ENCODE assay signal across 1 cellular context in the genomic region with DNA sequence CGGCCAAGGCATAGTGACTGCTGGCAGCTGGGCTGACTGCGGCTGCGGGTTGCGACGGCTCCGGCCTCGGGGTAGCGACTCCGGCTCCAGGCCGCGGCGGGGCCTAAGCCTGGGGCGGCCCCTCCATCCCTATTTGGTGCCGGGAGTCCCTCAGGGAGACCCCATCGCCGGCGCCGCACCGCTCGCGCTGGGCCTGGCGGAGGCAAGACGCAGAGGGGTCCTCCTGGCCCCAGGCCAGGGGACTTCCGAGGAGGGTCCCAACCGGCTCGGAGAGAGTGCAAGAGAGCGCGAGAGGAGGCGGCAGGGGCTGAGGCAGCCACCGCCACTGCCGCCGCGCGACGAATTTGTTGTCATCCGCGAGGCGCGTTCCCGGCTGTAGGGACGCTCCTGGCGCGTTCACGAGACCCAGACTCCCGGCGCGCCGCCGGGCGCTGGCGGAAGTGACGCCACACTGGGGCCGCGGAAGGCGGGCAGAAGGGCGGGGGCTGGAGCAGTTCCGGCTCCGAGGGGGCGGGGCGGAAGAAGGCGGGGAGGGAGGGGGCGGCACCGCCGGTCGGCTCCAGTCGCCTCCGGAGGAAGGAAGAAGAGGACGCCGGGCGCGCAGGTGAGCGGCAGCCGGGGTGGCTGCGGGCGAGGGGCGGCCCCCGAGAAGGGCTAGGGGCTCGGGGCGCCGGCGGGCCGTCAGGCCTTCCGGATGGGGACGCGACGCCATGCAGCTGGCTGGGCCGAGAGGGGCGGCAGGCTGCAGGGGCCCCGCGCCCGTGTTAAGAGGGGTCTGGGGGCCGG.
TF ChIP-seq lines count a peak whose summit lies in the region.

Gene ATG2B, minus strand, starts transcription at position 377 of the 786 bp plus-strand sequence. Its CDS starts 365 bp downstream, at position 12.
A gene with protein sequence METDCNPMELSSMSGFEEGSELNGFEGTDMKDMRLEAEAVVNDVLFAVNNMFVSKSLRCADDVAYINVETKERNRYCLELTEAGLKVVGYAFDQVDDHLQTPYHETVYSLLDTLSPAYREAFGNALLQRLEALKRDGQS (plus strand): TSS at position 562 of the 786 bp plus-strand sequence. CDS start 18,722 bp downstream, outside the sequence.

TF ChIP-seq in K562, 482 proteins besides CTCF, POLR2A, EP300 and RAD21 (continued from another document and continues in another):
- TF ChIP-seq MEF2A (IDR thresholded peaks at IDR 0.05; ENCODE audit: control insufficient read depth, low read depth, low read length) (no peak), ZNF76 (CRISPR knock-in tag; IDR thresholded peaks at IDR 0.05; ENCODE audit: borderline replicate concordance) (no peak), GMEB1 (CRISPR knock-in tag; IDR thresholded peaks at IDR 0.05) (no peak), SAP30 (IDR thresholded peaks at IDR 0.05; ENCODE audit: borderline replicate concordance, insufficient read depth, low read depth, low read length, poor library complexity, severe bottlenecking) (no peak), HDAC8 (tag; IDR thresholded peaks at IDR 0.05) (no peak), STAG1 (CRISPR knock-in tag; IDR thresholded peaks at IDR 0.05; ENCODE audit: borderline replicate concordance) (no peak), CHD4 (IDR thresholded peaks at IDR 0.05; ENCODE audit: insufficient read depth, insufficient replicate concordance, low read depth, low read length, poor library complexity, severe bottlenecking) (no peak), DLX4 (CRISPR knock-in tag; IDR thresholded peaks at IDR 0.05) (no peak), FOXM1 (IDR thresholded peaks at IDR 0.05; ENCODE audit: low read depth) (no peak), FOXM1 (CRISPR knock-in tag; IDR thresholded peaks at IDR 0.05; ENCODE audit: low read depth) (no peak), YBX1 (IDR thresholded peaks at IDR 0.05) (no peak), TAF15 (IDR thresholded peaks at IDR 0.05; ENCODE audit: low read depth, low read length) (no peak), ZNF282 (CRISPR knock-in tag; IDR thresholded peaks at IDR 0.05) (no peak), ZNF785 (CRISPR knock-in tag; IDR thresholded peaks at IDR 0.05) (no peak), ZBTB49 (CRISPR knock-in tag; IDR thresholded peaks at IDR 0.05; ENCODE audit: borderline replicate concordance) (no peak), ZBTB8A (IDR thresholded peaks at IDR 0.05; ENCODE audit: partially characterized antibody) (no peak), NBN (IDR thresholded peaks at IDR 0.05; ENCODE audit: low read depth) (no peak), TEAD2 (tag; IDR thresholded peaks at IDR 0.05) (no peak), HMGN3 (IDR thresholded peaks at IDR 0.05; ENCODE audit: borderline replicate concordance, extremely low read depth, insufficient read length, low read depth, low read length) (no peak), GABPB1 (CRISPR knock-in tag; IDR thresholded peaks at IDR 0.05) (peak; percentile 90), POLR2B (IDR thresholded peaks at IDR 0.05; ENCODE audit: low read depth, partially characterized antibody) (no peak), ZBTB9 (CRISPR knock-in tag; IDR thresholded peaks at IDR 0.05) (no peak), PHTF2 (CRISPR knock-in tag; IDR thresholded peaks at IDR 0.05) (no peak), PREB (CRISPR knock-in tag; IDR thresholded peaks at IDR 0.05) (no peak), ZBTB33 (CRISPR knock-in tag; IDR thresholded peaks at IDR 0.05) (no peak), CHCHD3 (CRISPR knock-in tag; IDR thresholded peaks at IDR 0.05) (no peak), SLC30A9 (CRISPR knock-in tag; IDR thresholded peaks at IDR 0.05) (no peak), TCFL5 (CRISPR knock-in tag; conservative IDR thresholded peaks at IDR 0.05) (no peak), ZFPM2 (CRISPR knock-in tag; IDR thresholded peaks at IDR 0.05) (no peak), XRCC3 (IDR thresholded peaks at IDR 0.05) (no peak), EGR1 (conservative IDR thresholded peaks at IDR 0.05) (peak; percentile 21; the same call in 1 of the 2 replicates), HLTF (IDR thresholded peaks at IDR 0.05) (no peak), GABPA (tag; conservative IDR thresholded peaks at IDR 0.05; ENCODE audit: low read depth) (peak; percentile 95), RAD51 (IDR thresholded peaks at IDR 0.05; ENCODE audit: borderline replicate concordance, low read depth) (no peak), MLX (CRISPR knock-in tag; conservative IDR thresholded peaks at IDR 0.05) (no peak), CBX2 (IDR thresholded peaks at IDR 0.05; ENCODE audit: insufficient read depth, low read length, poor library complexity, severe bottlenecking) (no peak), ELF4 (CRISPR knock-in tag; IDR thresholded peaks at IDR 0.05) (no peak), NR2C1 (IDR thresholded peaks at IDR 0.05) (no peak), NR2C1 (tag; IDR thresholded peaks at IDR 0.05) (no peak), ZNF778 (CRISPR knock-in tag; IDR thresholded peaks at IDR 0.05) (no peak), SFPQ (IDR thresholded peaks at IDR 0.05; ENCODE audit: low read depth, low read length) (no peak), GABPB2 (CRISPR knock-in tag; conservative IDR thresholded peaks at IDR 0.05) (no peak), PTRF (tag; IDR thresholded peaks at IDR 0.05) (no peak), NUFIP1 (IDR thresholded peaks at IDR 0.05; ENCODE audit: partially characterized antibody) (no peak), NRF1 (conservative IDR thresholded peaks at IDR 0.05 in 1 of 2, IDR thresholded peaks at IDR 0.05 in 1 of 2) (0 out of 4 replicates have a peak, but pooled peaks have one; percentile 14 to 37), ZNF133 (CRISPR knock-in tag; IDR thresholded peaks at IDR 0.05) (no peak)
- TF ChIP-seq, protein P1, sequence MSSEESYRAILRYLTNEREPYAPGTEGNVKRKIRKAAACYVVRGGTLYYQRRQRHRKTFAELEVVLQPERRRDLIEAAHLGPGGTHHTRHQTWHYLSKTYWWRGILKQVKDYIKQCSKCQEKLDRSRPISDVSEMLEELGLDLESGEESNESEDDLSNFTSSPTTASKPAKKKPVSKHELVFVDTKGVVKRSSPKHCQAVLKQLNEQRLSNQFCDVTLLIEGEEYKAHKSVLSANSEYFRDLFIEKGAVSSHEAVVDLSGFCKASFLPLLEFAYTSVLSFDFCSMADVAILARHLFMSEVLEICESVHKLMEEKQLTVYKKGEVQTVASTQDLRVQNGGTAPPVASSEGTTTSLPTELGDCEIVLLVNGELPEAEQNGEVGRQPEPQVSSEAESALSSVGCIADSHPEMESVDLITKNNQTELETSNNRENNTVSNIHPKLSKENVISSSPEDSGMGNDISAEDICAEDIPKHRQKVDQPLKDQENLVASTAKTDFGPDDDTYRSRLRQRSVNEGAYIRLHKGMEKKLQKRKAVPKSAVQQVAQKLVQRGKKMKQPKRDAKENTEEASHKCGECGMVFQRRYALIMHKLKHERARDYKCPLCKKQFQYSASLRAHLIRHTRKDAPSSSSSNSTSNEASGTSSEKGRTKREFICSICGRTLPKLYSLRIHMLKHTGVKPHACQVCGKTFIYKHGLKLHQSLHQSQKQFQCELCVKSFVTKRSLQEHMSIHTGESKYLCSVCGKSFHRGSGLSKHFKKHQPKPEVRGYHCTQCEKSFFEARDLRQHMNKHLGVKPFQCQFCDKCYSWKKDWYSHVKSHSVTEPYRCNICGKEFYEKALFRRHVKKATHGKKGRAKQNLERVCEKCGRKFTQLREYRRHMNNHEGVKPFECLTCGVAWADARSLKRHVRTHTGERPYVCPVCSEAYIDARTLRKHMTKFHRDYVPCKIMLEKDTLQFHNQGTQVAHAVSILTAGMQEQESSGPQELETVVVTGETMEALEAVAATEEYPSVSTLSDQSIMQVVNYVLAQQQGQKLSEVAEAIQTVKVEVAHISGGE (CRISPR knock-in tag; IDR thresholded peaks at IDR 0.05), result peak in 1 of 3 experiments; percentile 33; a peak in 1 of 6 replicates
